1 cellular context compared by ENCODE assay signal in genomic region chr14:103085106-103086091, GRCh38.
TF ChIP-seq lines count a peak whose summit lies in the region.

No MANE protein-coding gene starts in this region.

TF ChIP-seq in WTC11, 78 proteins besides CTCF, POLR2A, EP300 and RAD21 (continued from another document):
- TF ChIP-seq, protein P1, sequence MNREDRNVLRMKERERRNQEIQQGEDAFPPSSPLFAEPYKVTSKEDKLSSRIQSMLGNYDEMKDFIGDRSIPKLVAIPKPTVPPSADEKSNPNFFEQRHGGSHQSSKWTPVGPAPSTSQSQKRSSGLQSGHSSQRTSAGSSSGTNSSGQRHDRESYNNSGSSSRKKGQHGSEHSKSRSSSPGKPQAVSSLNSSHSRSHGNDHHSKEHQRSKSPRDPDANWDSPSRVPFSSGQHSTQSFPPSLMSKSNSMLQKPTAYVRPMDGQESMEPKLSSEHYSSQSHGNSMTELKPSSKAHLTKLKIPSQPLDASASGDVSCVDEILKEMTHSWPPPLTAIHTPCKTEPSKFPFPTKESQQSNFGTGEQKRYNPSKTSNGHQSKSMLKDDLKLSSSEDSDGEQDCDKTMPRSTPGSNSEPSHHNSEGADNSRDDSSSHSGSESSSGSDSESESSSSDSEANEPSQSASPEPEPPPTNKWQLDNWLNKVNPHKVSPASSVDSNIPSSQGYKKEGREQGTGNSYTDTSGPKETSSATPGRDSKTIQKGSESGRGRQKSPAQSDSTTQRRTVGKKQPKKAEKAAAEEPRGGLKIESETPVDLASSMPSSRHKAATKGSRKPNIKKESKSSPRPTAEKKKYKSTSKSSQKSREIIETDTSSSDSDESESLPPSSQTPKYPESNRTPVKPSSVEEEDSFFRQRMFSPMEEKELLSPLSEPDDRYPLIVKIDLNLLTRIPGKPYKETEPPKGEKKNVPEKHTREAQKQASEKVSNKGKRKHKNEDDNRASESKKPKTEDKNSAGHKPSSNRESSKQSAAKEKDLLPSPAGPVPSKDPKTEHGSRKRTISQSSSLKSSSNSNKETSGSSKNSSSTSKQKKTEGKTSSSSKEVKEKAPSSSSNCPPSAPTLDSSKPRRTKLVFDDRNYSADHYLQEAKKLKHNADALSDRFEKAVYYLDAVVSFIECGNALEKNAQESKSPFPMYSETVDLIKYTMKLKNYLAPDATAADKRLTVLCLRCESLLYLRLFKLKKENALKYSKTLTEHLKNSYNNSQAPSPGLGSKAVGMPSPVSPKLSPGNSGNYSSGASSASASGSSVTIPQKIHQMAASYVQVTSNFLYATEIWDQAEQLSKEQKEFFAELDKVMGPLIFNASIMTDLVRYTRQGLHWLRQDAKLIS (CRISPR knock-in tag; IDR thresholded peaks at IDR 0.05; ENCODE audit: borderline replicate concordance): no peak
- TF ChIP-seq ATF1 (CRISPR knock-in tag; IDR thresholded peaks at IDR 0.05) (no peak), TCF7 (CRISPR knock-in tag; IDR thresholded peaks at IDR 0.05; ENCODE audit: low read depth) (no peak), EMX1 (CRISPR knock-in tag; IDR thresholded peaks at IDR 0.05) (no peak)
- TF ChIP-seq, protein P2, sequence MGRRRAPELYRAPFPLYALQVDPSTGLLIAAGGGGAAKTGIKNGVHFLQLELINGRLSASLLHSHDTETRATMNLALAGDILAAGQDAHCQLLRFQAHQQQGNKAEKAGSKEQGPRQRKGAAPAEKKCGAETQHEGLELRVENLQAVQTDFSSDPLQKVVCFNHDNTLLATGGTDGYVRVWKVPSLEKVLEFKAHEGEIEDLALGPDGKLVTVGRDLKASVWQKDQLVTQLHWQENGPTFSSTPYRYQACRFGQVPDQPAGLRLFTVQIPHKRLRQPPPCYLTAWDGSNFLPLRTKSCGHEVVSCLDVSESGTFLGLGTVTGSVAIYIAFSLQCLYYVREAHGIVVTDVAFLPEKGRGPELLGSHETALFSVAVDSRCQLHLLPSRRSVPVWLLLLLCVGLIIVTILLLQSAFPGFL (CRISPR knock-in tag; IDR thresholded peaks at IDR 0.05; ENCODE audit: borderline replicate concordance): no peak
